Comparison of ENCODE assay signal across 17 cellular contexts in the genomic region with DNA sequence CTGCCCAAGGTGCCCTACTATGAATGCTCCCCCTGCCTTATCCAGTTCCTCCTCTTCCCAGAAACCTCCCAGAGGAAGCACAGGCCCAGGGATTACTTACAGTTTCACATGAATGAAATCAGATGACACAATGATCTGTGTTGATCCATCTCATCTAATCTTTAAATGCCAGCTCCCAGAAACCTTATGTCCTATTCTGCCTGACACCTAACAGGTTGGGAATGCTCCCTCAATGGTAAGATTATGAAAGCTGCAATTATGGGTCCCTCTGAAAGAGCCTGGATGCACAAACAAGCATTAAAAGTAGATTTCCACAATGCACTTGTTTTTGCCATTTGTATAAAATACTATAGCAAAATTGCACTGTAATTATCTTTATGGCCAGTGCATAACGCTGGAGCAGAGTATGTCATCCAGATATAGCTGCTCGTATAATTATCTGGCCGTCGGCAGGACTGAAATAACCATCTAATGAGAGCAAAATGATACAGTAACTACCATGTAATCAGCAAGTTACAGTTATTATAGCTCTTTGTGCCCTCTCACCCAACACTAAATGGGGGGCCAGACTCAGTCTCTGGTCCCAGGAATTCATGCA. TPM values are rescaled to one million over a fixed set of nuclear protein-coding genes. Genes with fewer than 3 reads are reported as not detected.
"Had no signal": no experiment of that assay in that cellular context is flagged by ENCODE, and none has a peak within 500 bp of the region (broad histone marks: within the 10 kb centered on the region; RNA-seq: fewer than 3 reads in every experiment).

No MANE protein-coding gene starts in this region.

- H3K4me3 ChIP-seq: tibial artery had no signal

- H3K4me3 Mint-ChIP-seq: natural killer cell; stimulated activated effector memory CD8-positive, alpha-beta T cell treated with anti-CD3 and anti-CD28 coated beads, Interleukin-12 subunit alpha, Interleukin-12 subunit beta, amount 100 ng/mL, for 72 hours had no signal

- H3K4me1 ChIP-seq: foreskin keratinocyte had no signal

- H3K27ac ChIP-seq: foreskin keratinocyte, neutrophil, tibial artery had no signal

- H3K9me3 Mint-ChIP-seq: natural killer cell; stimulated activated effector memory CD8-positive, alpha-beta T cell treated with anti-CD3 and anti-CD28 coated beads, Interleukin-12 subunit alpha, Interleukin-12 subunit beta, amount 100 ng/mL, for 72 hours had no signal

- H3K27ac Mint-ChIP-seq: natural killer cell; stimulated activated effector memory CD8-positive, alpha-beta T cell treated with anti-CD3 and anti-CD28 coated beads, Interleukin-12 subunit alpha, Interleukin-12 subunit beta, amount 100 ng/mL, for 72 hours had no signal

- ATAC-seq: foreskin keratinocyte, left ventricle myocardium superior, natural killer cell had no signal

- DNase-seq: activated CD4-positive, alpha-beta T cell treated with anti-CD3 and anti-CD28 coated beads for 48 hours; activated effector memory CD4-positive, alpha-beta T cell treated with Interleukin-2 at 50 U/mL for 16 hours; aorta; cerebellar nuclear complex; effector CD8-positive, alpha-beta T cell; foreskin keratinocyte; glutamatergic neuron; left ventricle myocardium superior; mesenchymal stem cell; natural killer cell; T-helper 17 cell; tibial artery had no signal

- H3K9me3 ChIP-seq: neutrophil, tibial artery had no signal

- H3K36me3 Mint-ChIP-seq: natural killer cell had no signal

- H3K36me3 ChIP-seq: neutrophil, tibial artery had no signal

RNA-seq across cellular contexts. Expression of a gene that starts 5.6 kb away (rescaled TPM):
- total RNA-seq: aorta, foreskin keratinocyte, kidney epithelial cell, left ventricle myocardium superior, natural killer cell, renal cortical epithelial cell, subcutaneous adipose tissue, T-helper 17 cell had no signal
- polyA plus RNA-seq: foreskin keratinocyte had no signal

RNA-seq across cellular contexts. Expression of a gene that starts 39.2 kb away (rescaled TPM):
- total RNA-seq: foreskin keratinocyte, kidney epithelial cell, left ventricle myocardium superior, renal cortical epithelial cell had no signal
- polyA plus RNA-seq: foreskin keratinocyte had no signal

RNA-seq across cellular contexts. Expression of a gene that starts 53.3 kb away (rescaled TPM):
- total RNA-seq: kidney epithelial cell had no signal
